ENCODE assay signal across 11 cellular contexts in genomic region chr4:101367201-101367600, GRCh38. TPM values are rescaled to one million over a fixed set of nuclear protein-coding genes. Genes with fewer than 3 reads are reported as not detected.
DNase-seq lines count a peak whose midpoint lies in the region; ATAC-seq, FAIRE-seq and TF ChIP-seq lines count a peak whose summit lies in the region.
"Had no signal": no experiment of that assay in that cellular context is flagged by ENCODE, and none has a peak within 500 bp of the region (broad histone marks: within the 10 kb centered on the region; RNA-seq: fewer than 3 reads in every experiment).

No MANE protein-coding gene starts in this region.

- H3K27ac ChIP-seq in foreskin keratinocyte, result peak overlapping the region; percentile 39

- H3K4me3 ChIP-seq in WI38 (ENCODE audit: low read depth, low read length), result peak overlapping the region; percentile 21; the same call in 1 of the 2 replicates

- FAIRE-seq in H54 (lab: Jason Lieb, UNC) (peak; percentile 62), urothelium cell line (lab: Jason Lieb, UNC) (no peak)

- peaks cover 26% of the 10 kb centered on the region for H3K4me1 ChIP-seq in foreskin keratinocyte

- peak; percentile 95 for ATAC-seq in foreskin keratinocyte
- ATAC-seq: activated naive CD8-positive, alpha-beta T cell treated with anti-CD3 and anti-CD28 coated beads, Interleukin-2, amount 50 U/mL, for 24 hours had no signal

- DNase-seq in H54 (ENCODE audit: insufficient read length, low spot score), result no peak
- DNase-seq in foreskin keratinocyte, result peak; percentile 87 to 95
- DNase-seq in urothelium cell line (ENCODE audit: low spot score), result peak; percentile 44
- DNase-seq in activated CD4-positive, alpha-beta T cell treated with anti-CD3 and anti-CD28 coated beads, Interleukin-2, amount 50 U/mL, for 1 hour, result no peak
- no peak for DNase-seq in KG1 (lab: John Stamatoyannopoulos, UW)
- DNase-seq in UCSD-AML1 (lab: John Stamatoyannopoulos, UW; ENCODE audit: unreplicated experiment), result no peak
- DNase-seq: activated naive CD8-positive, alpha-beta T cell treated with anti-CD3 and anti-CD28 coated beads, Interleukin-2, amount 50 U/mL, for 24 hours; effector CD8-positive, alpha-beta T cell; Kasumi-1; T1000 had no signal

- H3K27me3 ChIP-seq in foreskin keratinocyte, result no peaks in the 10 kb centered on the region

- no peak for TF ChIP-seq POLR2A in H54 (IDR thresholded peaks at IDR 0.05; ENCODE audit: low read depth, low read length)

- no peak for TF ChIP-seq CTCF in WI38 (IDR thresholded peaks at IDR 0.05; ENCODE audit: low read depth, low read length)
- no peak for TF ChIP-seq CTCF in foreskin keratinocyte (conservative IDR thresholded peaks at IDR 0.05)

RNA-seq across cellular contexts. Expression of gene PPP3CA, which starts 19.9 kb away (rescaled TPM):
- total RNA-seq in foreskin keratinocyte, result 53.3 and 60.3 TPM in 2 replicates
- 20.5 and 20.9 TPM in 2 replicates for polyA plus RNA-seq in foreskin keratinocyte

Comparison
In these comparisons a context has a peak if more than half of its experiments do, and no peak if none do; other contexts are left out.
1. DNase-seq: peak in foreskin keratinocyte (2 of 2) and urothelium cell line (single experiment); none in H54 (single experiment), activated CD4-positive, alpha-beta T cell treated with anti-CD3 and anti-CD28 coated beads, Interleukin-2, amount 50 U/mL, for 1 hour (single experiment), KG1 (single experiment) and UCSD-AML1 (single experiment).